In the genomic region with DNA sequence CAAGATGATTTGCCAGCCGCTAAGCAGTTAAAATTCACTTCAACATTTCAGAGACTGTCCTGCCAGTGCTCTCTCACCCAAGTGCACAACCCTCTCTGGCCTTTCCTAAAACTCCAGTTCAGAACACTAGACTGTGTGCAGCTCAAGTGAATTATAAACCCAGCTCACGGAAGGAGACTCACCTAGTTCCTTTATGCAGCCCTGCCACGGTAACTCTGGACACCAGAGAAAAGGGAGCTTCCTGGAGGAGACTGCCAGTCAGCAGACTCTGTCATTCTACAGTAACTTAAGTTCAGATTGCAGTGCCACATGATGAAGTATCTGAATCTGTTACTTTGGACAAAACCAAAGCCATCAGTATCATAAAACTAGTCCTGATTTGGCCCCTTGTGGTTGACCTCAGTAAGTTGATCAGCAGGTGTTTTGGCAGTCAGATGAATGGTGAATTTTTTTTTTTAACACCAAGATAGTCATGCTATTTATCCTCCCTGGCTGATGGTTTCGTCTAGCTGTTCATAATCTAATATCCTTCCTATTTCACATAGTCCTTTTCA, we compare ENCODE assay signal across 1 cellular context.
TF ChIP-seq lines count a peak whose summit lies in the region.

No MANE protein-coding gene starts in this region.

TF ChIP-seq in HepG2, 621 proteins besides CTCF, POLR2A, EP300 and RAD21:
- TF ChIP-seq MEF2D (CRISPR knock-in tag; IDR thresholded peaks at IDR 0.05), result no peak
- TF ChIP-seq JUN (CRISPR knock-in tag; IDR thresholded peaks at IDR 0.05), result no peak
- TF ChIP-seq HNF4A (CRISPR knock-in tag; IDR thresholded peaks at IDR 0.05), result no peak
- TF ChIP-seq ZNF773 (CRISPR knock-in tag; IDR thresholded peaks at IDR 0.05; ENCODE audit: borderline replicate concordance), result no peak
- no peak for TF ChIP-seq HOXA5 (CRISPR knock-in tag; IDR thresholded peaks at IDR 0.05)
- no peak for TF ChIP-seq ZNF75D (CRISPR knock-in tag; IDR thresholded peaks at IDR 0.05; ENCODE audit: borderline replicate concordance)
- no peak for TF ChIP-seq ZNF703 (CRISPR knock-in tag; IDR thresholded peaks at IDR 0.05; ENCODE audit: borderline replicate concordance)
